ENCODE assay signal across 10 cellular contexts in the genomic region with DNA sequence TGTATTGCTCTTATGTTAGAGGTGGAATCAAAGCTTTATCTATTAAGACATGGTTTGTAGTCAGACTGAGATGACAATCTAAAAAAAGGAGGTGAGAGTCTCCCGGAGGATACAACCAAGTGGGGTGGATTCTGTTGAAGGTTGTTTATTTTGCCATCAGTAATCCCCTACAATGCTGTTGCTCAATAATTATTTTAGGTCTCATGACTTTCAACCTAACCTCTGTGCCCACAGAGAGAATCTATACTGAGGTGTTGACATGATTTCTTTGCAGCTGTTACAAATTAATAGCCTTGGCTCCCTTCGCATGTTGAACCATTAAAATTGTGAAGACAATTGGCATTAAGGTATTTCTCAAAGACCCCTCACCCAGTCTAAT. TPM values are rescaled to one million over a fixed set of nuclear protein-coding genes. Genes with fewer than 3 reads are reported as not detected.
DNase-seq lines count a peak whose midpoint lies in the region; ATAC-seq and TF ChIP-seq lines count a peak whose summit lies in the region.
"Had no signal": no experiment of that assay in that cellular context is flagged by ENCODE, and none has a peak within 500 bp of the region (broad histone marks: within the 10 kb centered on the region; RNA-seq: fewer than 3 reads in every experiment).

No MANE protein-coding gene starts in this region.

- H3K27ac Mint-ChIP-seq in naive B cell: peak overlapping the region in 4 of 6 donors; percentile 32 to 91 (median 84)

- no peaks in the 10 kb centered on the region for H3K27me3 Mint-ChIP-seq in naive B cell

- 68 to 82% methylated on average over 2 of the region's 2 CpGs for WGBS in lower leg skin, 2 donors

- ATAC-seq in GM18868 (IDR thresholded peaks at IDR 0.05; ENCODE audit: unreplicated experiment) (peak; percentile 20), HG02623 (IDR thresholded peaks at IDR 0.05; ENCODE audit: unreplicated experiment) (peak; percentile 4), naive B cell (ENCODE audit: low read depth in 2 of 2) (no peak)

- H3K4me3 ChIP-seq in BE2C (ENCODE audit: low read depth, low read length): no peak overlapping the region
- H3K4me3 ChIP-seq in lower leg skin (ENCODE audit: low read depth, poor library complexity, severe bottlenecking): no peak overlapping the region
- H3K4me3 ChIP-seq: skin epidermis, suprapubic skin had no signal

- no peaks in the 10 kb centered on the region for H3K9me3 ChIP-seq in BE2C
- H3K9me3 ChIP-seq: suprapubic skin had no signal

- H3K27me3 ChIP-seq in BE2C: no peaks in the 10 kb centered on the region
- H3K27me3 ChIP-seq: suprapubic skin had no signal

- no peak for TF ChIP-seq CTCF in BE2C (IDR thresholded peaks at IDR 0.05; ENCODE audit: low read depth, low read length)
- TF ChIP-seq CTCF in lower leg skin (IDR thresholded peaks at IDR 0.05): no peak

- no peak for TF ChIP-seq POLR2A in lower leg skin (IDR thresholded peaks at IDR 0.05)

- no peaks in the 10 kb centered on the region for H3K4me1 ChIP-seq in BE2C

- H3K4me1 Mint-ChIP-seq in naive B cell: peaks cover 19 to 32% (median 23%) of the 10 kb centered on the region in 3 donors

- peak overlapping the region in 3 of 8 donors; percentile 10 to 42 (median 39) for H3K4me3 Mint-ChIP-seq in naive B cell

- DNase-seq in OCI-M1 (lab: John Stamatoyannopoulos, UW): peak; percentile 27
- no peak for DNase-seq in naive B cell
- DNase-seq in BE2C: no peak
- DNase-seq in mucosa of gallbladder (ENCODE audit: low spot score): no peak
- no peak for DNase-seq in NCI-H2227 treated with DMSO at 0.1 percent for 48 hours (lab: John Stamatoyannopoulos, UW)
- no peak for DNase-seq in lower leg skin (ENCODE audit: low spot score in 2 of 2)

- H3K9me3 Mint-ChIP-seq in naive B cell: no peaks in the 10 kb centered on the region

- H3K36me3 Mint-ChIP-seq in naive B cell: peaks cover 0 to 5% of the 10 kb centered on the region in 2 donors

- intact Hi-C loops in lower leg skin (cut with DNase I; ENCODE audit: low total_unique reads): no loop called here

- H3K36me3 ChIP-seq in BE2C: no peaks in the 10 kb centered on the region
- H3K36me3 ChIP-seq: suprapubic skin had no signal

RNA-seq across cellular contexts. Expression of a gene that starts 28.7 kb away (rescaled TPM):
- polyA plus RNA-seq in naive B cell (ENCODE audit: low read depth in 6 of 6): 1,000 to 10,000 TPM in 5 of 6 donors, 100 to 1,000 TPM in 1; 863 to 3,933 (median 2,927) TPM
- polyA plus RNA-seq in BE2C (2012; ENCODE audit: insufficient read depth, insufficient read length, low read depth): 5.2 TPM
- 165 TPM for total RNA-seq in mucosa of gallbladder
- 100 to 1,000 TPM; 154 to 448 (median 330) TPM for total RNA-seq in lower leg skin

Comparison
In these comparisons a context has a peak if more than half of its experiments do, and no peak if none do; other contexts are left out.
1. ATAC-seq: peak in GM18868 (single experiment) and HG02623 (single experiment); none in naive B cell (0 of 2).